9 cellular contexts compared by ENCODE assay signal in genomic region chr12:93743229-93743998, GRCh38.
DNase-seq lines count a peak whose midpoint lies in the region; ATAC-seq, FAIRE-seq and TF ChIP-seq lines count a peak whose summit lies in the region.
"Had no signal": no experiment of that assay in that cellular context is flagged by ENCODE, and none has a peak within 500 bp of the region (broad histone marks: within the 10 kb centered on the region; RNA-seq: fewer than 3 reads in every experiment).

No MANE protein-coding gene starts in this region.

- no TSS peak for BruUV-seq in K562 (replicated peaks; lab: Mats Ljungman, UMichigan)

- 0 out of 4 replicates have a peak, but pooled peaks of 1 of the 2 experiments have one; percentile 7 for TF ChIP-seq RAD21 in K562 (CRISPR knock-in tag; conservative IDR thresholded peaks at IDR 0.05 in 1 of 2, IDR thresholded peaks at IDR 0.05 in 1 of 2)

- FAIRE-seq in K562 (lab: Jason Lieb, UNC), result peak; percentile 42
- FAIRE-seq in small intestine (lab: Jason Lieb, UNC), result no peak

- no peaks in the 10 kb centered on the region for H3K27me3 Mint-ChIP-seq in activated naive CD4-positive, alpha-beta T cell treated with anti-CD3 and anti-CD28 coated beads, Interleukin-2, amount 50 U/mL, for 24 hours
- peaks cover 14% of the 10 kb centered on the region for H3K27me3 Mint-ChIP-seq in type B pancreatic cell

- peak overlapping the region; percentile 87 for H3K4me3 Mint-ChIP-seq in activated naive CD4-positive, alpha-beta T cell treated with anti-CD3 and anti-CD28 coated beads, Interleukin-2, amount 50 U/mL, for 24 hours
- H3K4me3 Mint-ChIP-seq in type B pancreatic cell, result peak overlapping the region; percentile 90

- no peaks in the 10 kb centered on the region for H3K9me1 ChIP-seq in K562 (ENCODE audit: control insufficient read depth, insufficient read depth, low read length)

- H3K9me3 Mint-ChIP-seq in activated naive CD4-positive, alpha-beta T cell treated with anti-CD3 and anti-CD28 coated beads, Interleukin-2, amount 50 U/mL, for 24 hours, result no peaks in the 10 kb centered on the region
- no peaks in the 10 kb centered on the region for H3K9me3 Mint-ChIP-seq in type B pancreatic cell

- H3K9me3 ChIP-seq in K562 (replicated peaks; ENCODE audit: control insufficient read depth, insufficient read depth, low read depth, low read length) (no peaks in the 10 kb centered on the region), mucosa of stomach (ENCODE audit: control insufficient read depth, low read length) (no peaks in the 10 kb centered on the region), small intestine (ENCODE audit: control insufficient read depth, low read depth) (no peaks in the 10 kb centered on the region)

- TF ChIP-seq CTCF in K562 (IDR thresholded peaks at IDR 0.05 in 2 of 3, conservative IDR thresholded peaks at IDR 0.05 in 1 of 3; ENCODE audit: insufficient read depth in 2 of 3, low read depth in 1 of 3, low read length in 3 of 3) (no peak), type B pancreatic cell (conservative IDR thresholded peaks at IDR 0.05) (no peak)

- CTCF ChIA-PET in K562 (lab: Yijun Ruan, JAX; ENCODE audit: low intra/inter-chr PET ratio), result interaction anchor here (3.9 kb wide), 1 partner anchor 174 kb away, joined by 24 read pairs; no protein-coding TSS in a partner anchor

- peak overlapping the region; percentile 76 to 81; a peak in 2 of 4 replicates for H3K9ac ChIP-seq in K562 (ENCODE audit: insufficient read depth in 1 of 2, low read depth in 2 of 2, low read length in 2 of 2)
- peak overlapping the region; percentile 84 for H3K9ac ChIP-seq in mucosa of stomach (ENCODE audit: low read length)

- H2AFZ ChIP-seq in K562 (ENCODE audit: low read depth, low read length), result peak overlapping the region; percentile 80

- peak; percentile 52 for ATAC-seq in K562
- no peak for ATAC-seq in activated CD4-positive, CD25-positive, alpha-beta regulatory T cell treated with anti-CD3 and anti-CD28 coated beads, Interleukin-2, amount 50 U/mL, for 24 hours

- H3K4me1 ChIP-seq in K562 (replicated peaks in 1 of 2; ENCODE audit: control insufficient read depth in 2 of 2, insufficient read depth in 2 of 2, low read length in 2 of 2) (peaks cover 6 to 46% of the 10 kb centered on the region in 2 experiments), mucosa of stomach (ENCODE audit: control insufficient read depth, insufficient read depth, low read length) (peaks cover 13% of the 10 kb centered on the region), small intestine (ENCODE audit: control insufficient read depth in 2 of 2, insufficient read depth in 1 of 2, low read depth in 1 of 2, low read length in 1 of 2) (peaks cover 0 to under 1% of the 10 kb centered on the region in 2 donors)

- no peak for TF ChIP-seq EP300 in K562 (IDR thresholded peaks at IDR 0.05; ENCODE audit: low read length)

- H3K36me3 ChIP-seq in K562 (ENCODE audit: control insufficient read depth, insufficient read depth, low read length) (no peaks in the 10 kb centered on the region), mucosa of stomach (ENCODE audit: control insufficient read depth, insufficient read depth, low read length) (no peaks in the 10 kb centered on the region), small intestine (ENCODE audit: control insufficient read depth in 2 of 2, insufficient read depth in 2 of 2, low read length in 2 of 2) (no peaks in the 10 kb centered on the region)

- POLR2A ChIA-PET in K562 (lab: Yijun Ruan, JAX), result no interaction called here

- H3K27ac Mint-ChIP-seq in activated naive CD4-positive, alpha-beta T cell treated with anti-CD3 and anti-CD28 coated beads, Interleukin-2, amount 50 U/mL, for 24 hours, result peak overlapping the region; percentile 23
- H3K27ac Mint-ChIP-seq in type B pancreatic cell, result peak overlapping the region; percentile 80

- H3K4me3 ChIP-seq in K562, result 0 out of 2 replicates have a peak overlapping the region, but pooled peaks have one; percentile 44
- H3K4me3 ChIP-seq in mucosa of stomach (ENCODE audit: low read length), result no peak overlapping the region
- H3K4me3 ChIP-seq in small intestine (ENCODE audit: low read depth in 1 of 2, low read length in 2 of 2), result no peak overlapping the region

- H4K20me1 ChIP-seq in K562 (replicated peaks; ENCODE audit: control insufficient read depth, insufficient read depth, low read length), result no peaks in the 10 kb centered on the region

- intact Hi-C loops in K562 (cut with micrococcal nuclease), result loop anchor here (2.0 kb wide), 3 partner anchors 15 to 357 kb away; no protein-coding TSS in a partner anchor

- peak overlapping the region; percentile 95 for H3K4me2 ChIP-seq in K562 (ENCODE audit: insufficient read depth, low read length)

- peaks cover 51% of the 10 kb centered on the region for H3K4me1 Mint-ChIP-seq in activated naive CD4-positive, alpha-beta T cell treated with anti-CD3 and anti-CD28 coated beads, Interleukin-2, amount 50 U/mL, for 24 hours
- H3K4me1 Mint-ChIP-seq in type B pancreatic cell (ENCODE audit: unreplicated experiment), result peaks cover 12% of the 10 kb centered on the region

- H3K27ac ChIP-seq in K562 (ENCODE audit: extremely low read depth, low read depth, low read length) (peak overlapping the region; percentile 91), small intestine (ENCODE audit: low read depth in 1 of 2, low read length in 1 of 2) (peak overlapping the region in 1 of 2 donors; percentile 68)

- no peak for DNase-seq in activated naive CD4-positive, alpha-beta T cell treated with anti-CD3 and anti-CD28 coated beads, Interleukin-2, amount 50 U/mL, for 16 hours
- DNase-seq in K562 (ENCODE audit: extremely low read depth in 1 of 4, low spot score in 3 of 4), result peak in 1 of 4 experiments; percentile 68
- DNase-seq in type B pancreatic cell (ENCODE audit: extremely low spot score, unreplicated experiment), result no peak
- DNase-seq in small intestine, result no peak
- no peak for DNase-seq in NOMO-1 treated with dmso at 0.1 percent for 144 hours (lab: John Stamatoyannopoulos, UW; ENCODE audit: unreplicated experiment)
- DNase-seq: activated CD8-positive, alpha-beta memory T cell treated with anti-CD3 and anti-CD28 coated beads for 24 hours had no signal

- TF ChIP-seq POLR2A in K562 (conservative IDR thresholded peaks at IDR 0.05), result no peak

- peaks cover 2% of the 10 kb centered on the region for H3K36me3 Mint-ChIP-seq in activated naive CD4-positive, alpha-beta T cell treated with anti-CD3 and anti-CD28 coated beads, Interleukin-2, amount 50 U/mL, for 24 hours
- no peaks in the 10 kb centered on the region for H3K36me3 Mint-ChIP-seq in type B pancreatic cell

- peaks cover 61% of the 10 kb centered on the region for H3K79me2 ChIP-seq in K562 (ENCODE audit: control insufficient read depth, insufficient read depth, low read length)

- WGBS in K562 (ENCODE audit: insufficient coverage, low coverage, missing lambda C conversion rate), result 18% methylated on average over 9 of the region's 9 CpGs
- WGBS in small intestine, 3 donors, result 94 to 95% (median 95%) methylated on average over 9 of the region's 9 CpGs

- in situ Hi-C loops in K562 (cut with MboI), result loop anchor here (5.0 kb wide), 1 partner anchor 171 kb away; the partner anchor contains the start of gene SOCS2

- H3K27me3 ChIP-seq in K562 (ENCODE audit: control insufficient read depth in 2 of 2, insufficient read depth in 2 of 2, low read length in 2 of 2) (no peaks in the 10 kb centered on the region), mucosa of stomach (ENCODE audit: control insufficient read depth, insufficient read depth, low read length) (no peaks in the 10 kb centered on the region), small intestine (ENCODE audit: control insufficient read depth in 2 of 2, insufficient read depth in 2 of 2, low read length in 2 of 2) (no peaks in the 10 kb centered on the region)

TF ChIP-seq in K562, 482 proteins besides CTCF, POLR2A, EP300 and RAD21 (continues in another document):
- TF ChIP-seq MLLT1 (IDR thresholded peaks at IDR 0.05) (peak in 1 of 2 experiments; percentile 39; a peak in 1 of 4 replicates), SMAD4 (CRISPR knock-in tag; conservative IDR thresholded peaks at IDR 0.05) (0 out of 2 replicates have a peak, but pooled peaks have one; percentile 8), ATF6 (CRISPR knock-in tag; IDR thresholded peaks at IDR 0.05) (no peak), ZNF24 (IDR thresholded peaks at IDR 0.05) (no peak), HMG20A (CRISPR knock-in tag; conservative IDR thresholded peaks at IDR 0.05) (no peak), ZNF707 (CRISPR knock-in tag; conservative IDR thresholded peaks at IDR 0.05) (no peak)
